1 cellular context compared by ENCODE assay signal in the genomic region with DNA sequence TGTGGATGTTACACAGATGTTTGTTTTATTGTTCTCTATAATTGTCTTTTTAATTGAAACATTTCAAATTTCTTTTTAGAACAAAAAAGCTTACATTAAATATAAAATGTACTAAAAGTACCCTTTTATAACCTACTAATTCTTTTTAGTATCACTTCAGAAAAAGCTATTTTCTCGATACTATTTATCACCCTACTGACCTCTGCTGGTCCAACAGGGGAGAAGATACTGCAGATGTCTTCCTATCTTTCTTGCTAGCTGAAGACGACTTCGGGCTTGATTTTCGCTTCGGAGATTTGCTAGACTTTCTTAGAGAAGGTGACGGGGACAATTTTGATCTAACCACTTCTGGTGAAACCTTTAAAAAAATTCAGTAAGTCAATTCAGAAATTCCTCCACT.
TF ChIP-seq lines count a peak whose summit lies in the region.

No MANE protein-coding gene starts in this region.

TF ChIP-seq in WTC11, 78 proteins besides CTCF, POLR2A, EP300 and RAD21 (continued from another document):
- TF ChIP-seq, protein P1, sequence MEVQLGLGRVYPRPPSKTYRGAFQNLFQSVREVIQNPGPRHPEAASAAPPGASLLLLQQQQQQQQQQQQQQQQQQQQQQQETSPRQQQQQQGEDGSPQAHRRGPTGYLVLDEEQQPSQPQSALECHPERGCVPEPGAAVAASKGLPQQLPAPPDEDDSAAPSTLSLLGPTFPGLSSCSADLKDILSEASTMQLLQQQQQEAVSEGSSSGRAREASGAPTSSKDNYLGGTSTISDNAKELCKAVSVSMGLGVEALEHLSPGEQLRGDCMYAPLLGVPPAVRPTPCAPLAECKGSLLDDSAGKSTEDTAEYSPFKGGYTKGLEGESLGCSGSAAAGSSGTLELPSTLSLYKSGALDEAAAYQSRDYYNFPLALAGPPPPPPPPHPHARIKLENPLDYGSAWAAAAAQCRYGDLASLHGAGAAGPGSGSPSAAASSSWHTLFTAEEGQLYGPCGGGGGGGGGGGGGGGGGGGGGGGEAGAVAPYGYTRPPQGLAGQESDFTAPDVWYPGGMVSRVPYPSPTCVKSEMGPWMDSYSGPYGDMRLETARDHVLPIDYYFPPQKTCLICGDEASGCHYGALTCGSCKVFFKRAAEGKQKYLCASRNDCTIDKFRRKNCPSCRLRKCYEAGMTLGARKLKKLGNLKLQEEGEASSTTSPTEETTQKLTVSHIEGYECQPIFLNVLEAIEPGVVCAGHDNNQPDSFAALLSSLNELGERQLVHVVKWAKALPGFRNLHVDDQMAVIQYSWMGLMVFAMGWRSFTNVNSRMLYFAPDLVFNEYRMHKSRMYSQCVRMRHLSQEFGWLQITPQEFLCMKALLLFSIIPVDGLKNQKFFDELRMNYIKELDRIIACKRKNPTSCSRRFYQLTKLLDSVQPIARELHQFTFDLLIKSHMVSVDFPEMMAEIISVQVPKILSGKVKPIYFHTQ (CRISPR knock-in tag; IDR thresholded peaks at IDR 0.05), result no peak
- no peak for TF ChIP-seq ZNF317 (CRISPR knock-in tag; IDR thresholded peaks at IDR 0.05; ENCODE audit: borderline replicate concordance, low read depth)
- no peak for TF ChIP-seq SP1 (CRISPR knock-in tag; conservative IDR thresholded peaks at IDR 0.05)
- TF ChIP-seq ZNF423 (CRISPR knock-in tag; IDR thresholded peaks at IDR 0.05), result no peak
- TF ChIP-seq PRRX2 (CRISPR knock-in tag; IDR thresholded peaks at IDR 0.05), result no peak
- no peak for TF ChIP-seq NR3C1 (CRISPR knock-in tag; conservative IDR thresholded peaks at IDR 0.05; ENCODE audit: low read depth)
- TF ChIP-seq ZNF396 (CRISPR knock-in tag; IDR thresholded peaks at IDR 0.05; ENCODE audit: borderline replicate concordance), result no peak
- no peak for TF ChIP-seq CBFB (CRISPR knock-in tag; IDR thresholded peaks at IDR 0.05; ENCODE audit: low read depth)
- no peak for TF ChIP-seq E2F1 (CRISPR knock-in tag; IDR thresholded peaks at IDR 0.05)
- TF ChIP-seq, protein P2, sequence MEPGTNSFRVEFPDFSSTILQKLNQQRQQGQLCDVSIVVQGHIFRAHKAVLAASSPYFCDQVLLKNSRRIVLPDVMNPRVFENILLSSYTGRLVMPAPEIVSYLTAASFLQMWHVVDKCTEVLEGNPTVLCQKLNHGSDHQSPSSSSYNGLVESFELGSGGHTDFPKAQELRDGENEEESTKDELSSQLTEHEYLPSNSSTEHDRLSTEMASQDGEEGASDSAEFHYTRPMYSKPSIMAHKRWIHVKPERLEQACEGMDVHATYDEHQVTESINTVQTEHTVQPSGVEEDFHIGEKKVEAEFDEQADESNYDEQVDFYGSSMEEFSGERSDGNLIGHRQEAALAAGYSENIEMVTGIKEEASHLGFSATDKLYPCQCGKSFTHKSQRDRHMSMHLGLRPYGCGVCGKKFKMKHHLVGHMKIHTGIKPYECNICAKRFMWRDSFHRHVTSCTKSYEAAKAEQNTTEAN (CRISPR knock-in tag; IDR thresholded peaks at IDR 0.05), result no peak
- no peak for TF ChIP-seq IRF1 (CRISPR knock-in tag; IDR thresholded peaks at IDR 0.05)
- no peak for TF ChIP-seq ETV6 (CRISPR knock-in tag; IDR thresholded peaks at IDR 0.05)
TF ChIP-seq in WTC11: peak in this region for 0.
